In genomic region chr17:74873036-74873873, GRCh38 we compare ENCODE assay signal across 8 cellular contexts. TPM values are rescaled to one million over a fixed set of nuclear protein-coding genes. Genes with fewer than 3 reads are reported as not detected.
DNase-seq lines count a peak whose midpoint lies in the region; ATAC-seq and TF ChIP-seq lines count a peak whose summit lies in the region.

No MANE protein-coding gene starts in this region.

- peaks cover 16% of the 10 kb centered on the region for H3K4me1 ChIP-seq in KMS-11 (ENCODE audit: low read depth, poor library complexity, severe bottlenecking)
- peaks cover 9% of the 10 kb centered on the region for H3K4me1 ChIP-seq in Panc1 (ENCODE audit: control insufficient read depth, insufficient read depth, low read length)
- peaks cover 21 to 32% (median 24%) of the 10 kb centered on the region in 4 donors for H3K4me1 ChIP-seq in esophagus muscularis mucosa
- H3K4me1 ChIP-seq in muscle layer of colon (ENCODE audit: insufficient read depth, low read length): peaks cover 13% of the 10 kb centered on the region

- intact Hi-C loops in Panc1 (cut with micrococcal nuclease; ENCODE audit: unreplicated experiment) (no loop called here), esophagus muscularis mucosa (cut with DNase I) (loop anchor here (10.0 kb wide), 1 partner anchor 418 kb away; no protein-coding TSS in a partner anchor)

- peak; percentile 88 for ATAC-seq in GM21786 (IDR thresholded peaks at IDR 0.05; ENCODE audit: unreplicated experiment)
- ATAC-seq in Panc1: peak; percentile 97
- peak; percentile 92 to 93 for ATAC-seq in activated T-cell treated with anti-CD3 and anti-CD28 coated beads, Interleukin-2, amount 50 U/mL, for 72 hours (replicated peaks in 1 of 2)

- H3K9me3 ChIP-seq in Panc1 (ENCODE audit: control insufficient read depth, insufficient read depth, low read depth, low read length): no peaks in the 10 kb centered on the region
- no peaks in the 10 kb centered on the region for H3K9me3 ChIP-seq in esophagus muscularis mucosa
- no peaks in the 10 kb centered on the region for H3K9me3 ChIP-seq in muscle layer of colon (ENCODE audit: low read length)

- H3K4me2 ChIP-seq in KMS-11: peak overlapping the region; percentile 96

- no peaks in the 10 kb centered on the region for H3K79me2 ChIP-seq in KMS-11 (ENCODE audit: insufficient read depth, low read depth)

- H3K36me3 ChIP-seq in KMS-11 (ENCODE audit: insufficient read depth) (no peaks in the 10 kb centered on the region), Panc1 (ENCODE audit: control insufficient read depth, insufficient read depth, low read length) (peaks cover 9% of the 10 kb centered on the region; the same call in 1 of the 2 replicates), esophagus muscularis mucosa (no peaks in the 10 kb centered on the region), muscle layer of colon (ENCODE audit: insufficient read depth, low read length) (no peaks in the 10 kb centered on the region)

- H2AFZ ChIP-seq in KMS-11 (ENCODE audit: low read depth): peak overlapping the region; percentile 90

- TF ChIP-seq POLR2A in esophagus muscularis mucosa (IDR thresholded peaks at IDR 0.05; ENCODE audit: low read depth): peak; percentile 97

- no peak for TF ChIP-seq CTCF in KMS-11 (conservative IDR thresholded peaks at IDR 0.05; ENCODE audit: low read depth, low read length)
- TF ChIP-seq CTCF in Panc1 (IDR thresholded peaks at IDR 0.05): no peak
- peak in 1 of 3 experiments; percentile 38 for TF ChIP-seq CTCF in esophagus muscularis mucosa (IDR thresholded peaks at IDR 0.05)

- no peak for TF ChIP-seq EP300 in esophagus muscularis mucosa (IDR thresholded peaks at IDR 0.05)

- H3K27me3 ChIP-seq in KMS-11 (ENCODE audit: insufficient read depth, low read depth) (no peaks in the 10 kb centered on the region; the same call in 1 of the 2 replicates), Panc1 (ENCODE audit: control insufficient read depth, insufficient read depth, low read length) (no peaks in the 10 kb centered on the region), esophagus muscularis mucosa (peaks cover 0 to 7% (median 0%) of the 10 kb centered on the region in 4 donors), muscle layer of colon (ENCODE audit: control insufficient read depth in 1 of 2, insufficient read depth in 2 of 2, low read length in 2 of 2) (peaks cover 0 to 5% of the 10 kb centered on the region in 2 donors)

- no peaks in the 10 kb centered on the region for H3K9me3 Mint-ChIP-seq in activated T-cell treated with anti-CD3 and anti-CD28 coated beads, Interleukin-2, amount 50 U/mL, for 72 hours

- CTCF ChIA-PET in Panc1 (lab: Charles Lee): interaction anchor here (0.5 to 1.9 kb wide), 12 partner anchors 8 to 1569 kb away, joined by 3 to 19 read pairs (median 5); partner anchors contain the start of genes OTOP2 and USH1G

- H4K20me1 ChIP-seq in KMS-11 (ENCODE audit: insufficient read depth): no peaks in the 10 kb centered on the region

- POLR2A ChIA-PET in Panc1 (lab: Charles Lee): interaction anchor here (0.5 to 1.2 kb wide), 10 partner anchors 11 to 447 kb away, joined by 3 to 13 read pairs (median 4); partner anchors contain the start of gene HID1

- H3K9ac ChIP-seq in KMS-11: peak overlapping the region; percentile 80
- H3K9ac ChIP-seq in muscle layer of colon (ENCODE audit: low read length): peak overlapping the region; percentile 75

- H3K36me3 Mint-ChIP-seq in activated T-cell treated with anti-CD3 and anti-CD28 coated beads, Interleukin-2, amount 50 U/mL, for 72 hours (ENCODE audit: insufficient read depth in 2 of 2): peaks cover 4 to 6% of the 10 kb centered on the region in 2 donors

- H3K4me1 Mint-ChIP-seq in activated T-cell treated with anti-CD3 and anti-CD28 coated beads, Interleukin-2, amount 50 U/mL, for 72 hours (ENCODE audit: low read depth): peaks cover 42% of the 10 kb centered on the region

- H3K27me3 Mint-ChIP-seq in activated T-cell treated with anti-CD3 and anti-CD28 coated beads, Interleukin-2, amount 50 U/mL, for 72 hours (ENCODE audit: low read depth): no peaks in the 10 kb centered on the region

- WGBS in esophagus muscularis mucosa: 2% methylated on average over 37 of the region's 55 CpGs

- DNase-seq in DMS79 treated with DMSO at 0.1 percent for 48 hours (lab: John Stamatoyannopoulos, UW): peak; percentile 90
- DNase-seq in Panc1 (ENCODE audit: low read depth, low spot score): peak; percentile 98
- DNase-seq in activated T-cell treated with anti-CD3 and anti-CD28 coated beads, Interleukin-2, amount 50 U/mL, for 72 hours: peak; percentile 98
- peak; percentile 100 for DNase-seq in esophagus muscularis mucosa (ENCODE audit: extremely low spot score)
- peak; percentile 98 to 99 for DNase-seq in stimulated activated CD8-positive, alpha-beta memory T cell treated with anti-CD3 and anti-CD28 coated beads, Interleukin-7, amount 100 ng/mL, for 1 hour (ENCODE audit: low read depth in 2 of 2)

- H3K27ac Mint-ChIP-seq in activated T-cell treated with anti-CD3 and anti-CD28 coated beads, Interleukin-2, amount 50 U/mL, for 72 hours: peak overlapping the region; percentile 99

- TSS peak; percentile 99 for BruUV-seq in Panc1 (replicated peaks; lab: Mats Ljungman, UMichigan)

- H3K4me3 Mint-ChIP-seq in activated T-cell treated with anti-CD3 and anti-CD28 coated beads, Interleukin-2, amount 50 U/mL, for 72 hours: peak overlapping the region; percentile 92 to 95

- in situ Hi-C loops in Panc1 (cut with HindIII; ENCODE audit: low pct_unique_long_range_greater_than_20kb, low sequenced_read_pairs): no loop called here

- H3K27ac ChIP-seq in KMS-11 (peak overlapping the region; percentile 60), Panc1 (ENCODE audit: low read length) (peak overlapping the region; percentile 97), esophagus muscularis mucosa (replicated peaks in 1 of 4) (peak overlapping the region; percentile 84 to 95 (median 90)), muscle layer of colon (ENCODE audit: low read depth, low read length) (peak overlapping the region; percentile 82)

- H3K4me3 ChIP-seq in KMS-11 (IDR thresholded peaks at IDR 0.05; ENCODE audit: insufficient read depth, low read depth, low read length): no peak overlapping the region
- peak overlapping the region; percentile 83 to 86 for H3K4me3 ChIP-seq in Panc1 (ENCODE audit: low read depth in 2 of 2, low read length in 2 of 2)
- H3K4me3 ChIP-seq in esophagus muscularis mucosa: peak overlapping the region; percentile 62 to 69 (median 66)
- peak overlapping the region; percentile 75 to 86 for H3K4me3 ChIP-seq in muscle layer of colon (ENCODE audit: low read depth in 1 of 2, low read length in 2 of 2)

RNA-seq across cellular contexts. Expression of gene FDXR, which starts 0.5 kb away (rescaled TPM):
- 21.8 TPM for total RNA-seq in Panc1 (2021; ENCODE audit: unreplicated experiment)
- polyA plus RNA-seq in Panc1 (2012; ENCODE audit: insufficient read length): 18.4 TPM
- total RNA-seq in activated T-cell treated with anti-CD3 and anti-CD28 coated beads, Interleukin-2, amount 50 U/mL, for 72 hours: 10 to 100 TPM; 44.3 to 79.7 TPM
- 10 to 100 TPM in 1 of 4 donors, 1 to 10 TPM in 3; 4.9 to 10.6 (median 7.0) TPM for total RNA-seq in esophagus muscularis mucosa

RNA-seq across cellular contexts. Expression of gene GRIN2C, which starts 13.6 kb away (rescaled TPM):
- total RNA-seq in Panc1 (2021; ENCODE audit: unreplicated experiment) (0.10 TPM), esophagus muscularis mucosa (1 to 10 TPM in 1 of 4 donors, under 1 TPM in 3; 0.17 to 2.5 (median 0.50) TPM)
- 0.11 TPM for polyA plus RNA-seq in Panc1 (2012; ENCODE audit: insufficient read length)
- under 1 TPM; 0.14 to 0.37 TPM for total RNA-seq in activated T-cell treated with anti-CD3 and anti-CD28 coated beads, Interleukin-2, amount 50 U/mL, for 72 hours

RNA-seq across cellular contexts. Expression of gene FADS6, which starts 20.2 kb away (rescaled TPM):
- total RNA-seq in Panc1 (2021; ENCODE audit: unreplicated experiment) (not detected), esophagus muscularis mucosa (under 1 TPM in 1 of 4 donors, not detected in 3; 0.33 TPM)
- 0.59 TPM for polyA plus RNA-seq in Panc1 (2012; ENCODE audit: insufficient read length)
- total RNA-seq in activated T-cell treated with anti-CD3 and anti-CD28 coated beads, Interleukin-2, amount 50 U/mL, for 72 hours: not detected

RNA-seq across cellular contexts. Expression of gene USH1G, which starts 49.8 kb away (rescaled TPM):
- total RNA-seq in Panc1 (2021; ENCODE audit: unreplicated experiment) (not detected), esophagus muscularis mucosa (under 1 TPM in 1 of 4 donors, not detected in 3; 0.39 TPM)
- polyA plus RNA-seq in Panc1 (2012; ENCODE audit: insufficient read length): not detected
- not detected for total RNA-seq in activated T-cell treated with anti-CD3 and anti-CD28 coated beads, Interleukin-2, amount 50 U/mL, for 72 hours

RNA-seq across cellular contexts. Expression of gene OTOP2, which starts 50.8 kb away (rescaled TPM):
- total RNA-seq in Panc1 (2021; ENCODE audit: unreplicated experiment): not detected
- not detected for polyA plus RNA-seq in Panc1 (2012; ENCODE audit: insufficient read length)
- not detected for total RNA-seq in activated T-cell treated with anti-CD3 and anti-CD28 coated beads, Interleukin-2, amount 50 U/mL, for 72 hours
- total RNA-seq in esophagus muscularis mucosa: not detected
